8 cellular contexts compared by ENCODE assay signal in genomic region chr22:17057959-17058814, GRCh38. TPM values are rescaled to one million over a fixed set of nuclear protein-coding genes. Genes with fewer than 3 reads are reported as not detected.
DNase-seq lines count a peak whose midpoint lies in the region; ATAC-seq and TF ChIP-seq lines count a peak whose summit lies in the region.

No MANE protein-coding gene starts in this region.

- no peaks in the 10 kb centered on the region for H3K9me2 ChIP-seq in GM23338 (ENCODE audit: insufficient read depth)

- H2AFZ ChIP-seq in GM23338 = no peak overlapping the region

- no peaks in the 10 kb centered on the region for H3K4me1 ChIP-seq in GM23338 (ENCODE audit: insufficient read depth)

- H3K4me3 ChIP-seq in BJ (ENCODE audit: low read depth, low read length) (no peak overlapping the region), GM23338 (no peak overlapping the region)

- no peaks in the 10 kb centered on the region for H3K79me2 ChIP-seq in GM23338 (replicated peaks; ENCODE audit: insufficient read depth)

- H3K27me3 Mint-ChIP-seq in GM23338 (ENCODE audit: insufficient read depth, low read depth, poor library complexity) = peaks cover 11% of the 10 kb centered on the region
- H3K27me3 Mint-ChIP-seq in effector memory CD8-positive, alpha-beta T cell = peaks cover 25 to 48% of the 10 kb centered on the region in 2 donors
- no peaks in the 10 kb centered on the region for H3K27me3 Mint-ChIP-seq in stimulated activated memory B cell treated with anti-CD40 and anti-IgM and Interleukin-4, amounts not matched to agents 10 μg/mL and 1 μg/mL and 100 μg/mL, for 72 hours

- H3K4me2 ChIP-seq in GM23338 = no peak overlapping the region

- CTCF ChIA-PET in BJ (lab: Yijun Ruan, JAX) = interaction anchor here (0.6 to 2.2 kb wide), 25 partner anchors 9 to 616 kb away, joined by 3 to 18 read pairs (median 4); no protein-coding TSS in a partner anchor

- H3K36me3 ChIP-seq in BJ (ENCODE audit: control insufficient read depth, insufficient read depth, low read length) (no peaks in the 10 kb centered on the region; the same call in 1 of the 2 replicates), GM23338 (ENCODE audit: insufficient read depth) (no peaks in the 10 kb centered on the region)

- no peak overlapping the region for H3K27ac ChIP-seq in GM23338 (ENCODE audit: low read depth)

- POLR2A ChIA-PET in BJ (lab: Charles Lee) = interaction anchor here (0.7 kb wide), 1 partner anchor 1099 kb away, joined by 3 read pairs; no protein-coding TSS in a partner anchor

- ATAC-seq in GM23338 (peak; percentile 90), HG03196 (IDR thresholded peaks at IDR 0.05; ENCODE audit: unreplicated experiment) (no peak)
- peak; percentile 45 for ATAC-seq in effector memory CD8-positive, alpha-beta T cell (replicated peaks)
- peak; percentile 58 for ATAC-seq in stimulated activated memory B cell treated with anti-CD40 and anti-IgM and Interleukin-4, amounts not matched to agents 10 μg/mL and 1 μg/mL and 100 μg/mL, for 72 hours

- DNase-seq in BJ (ENCODE audit: low read depth) = no peak
- DNase-seq in GM23338 (ENCODE audit: low spot score) = peak; percentile 81
- peak; percentile 78 for DNase-seq in NCI-H2227 (lab: John Stamatoyannopoulos, UW; ENCODE audit: unreplicated experiment)
- peak; percentile 9 to 19 for DNase-seq in activated CD4-positive, alpha-beta T cell treated with anti-CD3 and anti-CD28 coated beads, Interleukin-2, amount 50 U/mL, for 24 hours (ENCODE audit: low read depth in 1 of 2, low spot score in 1 of 2)
- DNase-seq in effector memory CD8-positive, alpha-beta T cell = peak; percentile 31 to 47 (median 33)
- DNase-seq in lung microvascular endothelial cell (ENCODE audit: low read depth in 2 of 2) = peak; percentile 80 to 82

- H3K4me1 Mint-ChIP-seq in GM23338 = no peaks in the 10 kb centered on the region
- H3K4me1 Mint-ChIP-seq in effector memory CD8-positive, alpha-beta T cell (ENCODE audit: low read depth in 2 of 2) = peaks cover 4 to 5% of the 10 kb centered on the region in 2 donors
- H3K4me1 Mint-ChIP-seq in stimulated activated memory B cell treated with anti-CD40 and anti-IgM and Interleukin-4, amounts not matched to agents 10 μg/mL and 1 μg/mL and 100 μg/mL, for 72 hours = peaks cover 14% of the 10 kb centered on the region

- H3K27me3 ChIP-seq in BJ (ENCODE audit: control insufficient read depth, insufficient read depth, low read length) (no peaks in the 10 kb centered on the region), GM23338 (ENCODE audit: insufficient read depth) (no peaks in the 10 kb centered on the region)

- H3K9me3 Mint-ChIP-seq in GM23338 = peaks cover 6% of the 10 kb centered on the region; the same call in 1 of the 3 replicates
- H3K9me3 Mint-ChIP-seq in effector memory CD8-positive, alpha-beta T cell = no peaks in the 10 kb centered on the region
- no peaks in the 10 kb centered on the region for H3K9me3 Mint-ChIP-seq in stimulated activated memory B cell treated with anti-CD40 and anti-IgM and Interleukin-4, amounts not matched to agents 10 μg/mL and 1 μg/mL and 100 μg/mL, for 72 hours

- no peak overlapping the region for H3K27ac Mint-ChIP-seq in GM23338
- no peak overlapping the region for H3K27ac Mint-ChIP-seq in effector memory CD8-positive, alpha-beta T cell
- no peak overlapping the region for H3K27ac Mint-ChIP-seq in stimulated activated memory B cell treated with anti-CD40 and anti-IgM and Interleukin-4, amounts not matched to agents 10 μg/mL and 1 μg/mL and 100 μg/mL, for 72 hours

- TF ChIP-seq CTCF in BJ (IDR thresholded peaks at IDR 0.05; ENCODE audit: insufficient read depth, low read depth, low read length) = peak; percentile 97
- peak; percentile 87 to 97 for TF ChIP-seq CTCF in GM23338 (conservative IDR thresholded peaks at IDR 0.05; ENCODE audit: low read depth in 2 of 2)

- H3F3A ChIP-seq in GM23338 (replicated peaks; ENCODE audit: low read depth) = no peaks in the 10 kb centered on the region

- no peaks in the 10 kb centered on the region for H3K36me3 Mint-ChIP-seq in GM23338 (ENCODE audit: low read depth)
- peaks cover 3% of the 10 kb centered on the region for H3K36me3 Mint-ChIP-seq in effector memory CD8-positive, alpha-beta T cell (ENCODE audit: insufficient read depth)
- H3K36me3 Mint-ChIP-seq in stimulated activated memory B cell treated with anti-CD40 and anti-IgM and Interleukin-4, amounts not matched to agents 10 μg/mL and 1 μg/mL and 100 μg/mL, for 72 hours = peaks cover 22% of the 10 kb centered on the region

- no peak overlapping the region for H3K4me3 Mint-ChIP-seq in GM23338
- no peak overlapping the region for H3K4me3 Mint-ChIP-seq in effector memory CD8-positive, alpha-beta T cell
- H3K4me3 Mint-ChIP-seq in stimulated activated memory B cell treated with anti-CD40 and anti-IgM and Interleukin-4, amounts not matched to agents 10 μg/mL and 1 μg/mL and 100 μg/mL, for 72 hours = no peak overlapping the region

- H4K20me1 ChIP-seq in GM23338 (replicated peaks; ENCODE audit: insufficient read depth) = no peaks in the 10 kb centered on the region

TF ChIP-seq in GM23338, 12 proteins besides CTCF, POLR2A, EP300 and RAD21:
- TF ChIP-seq POLR2AphosphoS5 (IDR thresholded peaks at IDR 0.05; ENCODE audit: low read depth) (no peak), JUNB (IDR thresholded peaks at IDR 0.05; ENCODE audit: unreplicated experiment) (no peak), REST (IDR thresholded peaks at IDR 0.05; ENCODE audit: unreplicated experiment) (peak; percentile 61)

RNA-seq across cellular contexts. Expression of gene IL17RA, which starts 26.6 kb away (rescaled TPM):
- polyA plus RNA-seq in BJ (2011; rRNA removed) (20.7 and 27.0 TPM in 2 replicates), GM23338 (2016; fragmentation: Nextera tagmentation; extraction: Ambion mirVana) (3.2 TPM in 2 replicates)
- polyA minus RNA-seq in BJ (2011; rRNA and poly(A)+ RNA removed) = 8.8 and 13.0 TPM in 2 replicates
- 9.6 and 11.9 TPM in 2 replicates for total RNA-seq in GM23338 (2014; rRNA removed; shearing (Covaris generic))
- total RNA-seq in lung microvascular endothelial cell = 1.8 and 2.0 TPM in 2 replicates

RNA-seq across cellular contexts. Expression of gene GAB4, which starts 50.2 kb away (rescaled TPM):
- polyA plus RNA-seq in BJ (2011; rRNA removed) (not detected in 2 replicates), GM23338 (2016; fragmentation: Nextera tagmentation; extraction: Ambion mirVana) (0.37 and 1.7 TPM in 2 replicates)
- polyA minus RNA-seq in BJ (2011; rRNA and poly(A)+ RNA removed) = not detected in 2 replicates
- 1.5 and 2.7 TPM in 2 replicates for total RNA-seq in GM23338 (2014; rRNA removed; shearing (Covaris generic))
- not detected in 2 replicates for total RNA-seq in lung microvascular endothelial cell
